In genomic region chr10:106213493-106213892, GRCh38 we compare ENCODE assay signal across 35 cellular contexts.
"Had no signal": no experiment of that assay in that cellular context is flagged by ENCODE, and none has a peak within 500 bp of the region (broad histone marks: within the 10 kb centered on the region; RNA-seq: fewer than 3 reads in every experiment).

No MANE protein-coding gene starts in this region.

- H3K27ac ChIP-seq: KMS-11 had no signal

- H3K9ac ChIP-seq: KMS-11 had no signal

- DNase-seq: Karpas-422, Kasumi-1, KG1, MG63, MV-4-11, NCI-H1048, NCI-H1092, NCI-H1092 treated with DMSO at 0.1 percent for 48 hours, NCI-H1105, NCI-H1105 treated with DMSO at 0.1 percent for 48 hours, NCI-H1417, NCI-H1417 treated with DMSO at 0.1 percent for 48 hours, NCI-H1436, NCI-H1436 treated with DMSO at 0.1 percent for 48 hours, NCI-H146, NCI-H1694, NCI-H1694 treated with DMSO at 0.1 percent for 48 hours, NCI-H187, NCI-H187 treated with DMSO at 0.1 percent for 48 hours, NCI-H1930, NCI-H2029, NCI-H2029 treated with DMSO at 0.1 percent for 48 hours, NCI-H2081, NCI-H2081 treated with DMSO at 0.1 percent for 48 hours, NCI-H2107, NCI-H2171, NCI-H2171 treated with DMSO at 0.1 percent for 48 hours, NCI-H2227 treated with DMSO at 0.1 percent for 48 hours, NCI-H226, NCI-H345, NCI-H446, NCI-H446 treated with DMSO at 0.1 percent for 48 hours, NCI-H510A, NCI-H510A treated with DMSO at 0.1 percent for 48 hours had no signal

- H3K27me3 ChIP-seq: MG63 had no signal

- H3K36me3 ChIP-seq: MG63 had no signal

- H3K4me3 ChIP-seq: MG63 had no signal

- H3K4me2 ChIP-seq: KMS-11 had no signal

- H3K9me3 ChIP-seq: MG63 had no signal
